Comparison of ENCODE assay signal across 8 cellular contexts in genomic region chr15:77187751-77188464, GRCh38.
DNase-seq lines count a peak whose midpoint lies in the region; ATAC-seq and TF ChIP-seq lines count a peak whose summit lies in the region.

No MANE protein-coding gene starts in this region.

- peak in 1 of 2 donors; percentile 28 for ATAC-seq in CD4-positive, CD25-positive, alpha-beta regulatory T cell (ENCODE audit: low read depth in 2 of 2)
- ATAC-seq in foreskin keratinocyte (peak; percentile 24), HG03460 (IDR thresholded peaks at IDR 0.05; ENCODE audit: unreplicated experiment) (no peak)

- no peaks in the 10 kb centered on the region for H3K9me3 ChIP-seq in CD4-positive, CD25-positive, alpha-beta regulatory T cell (ENCODE audit: control insufficient read depth in 2 of 2, low read length in 2 of 2)

- no peak overlapping the region for H3K27ac ChIP-seq in CD4-positive, CD25-positive, alpha-beta regulatory T cell (ENCODE audit: insufficient read depth, low read length, poor library complexity, severe bottlenecking)
- H3K27ac ChIP-seq in foreskin keratinocyte, result no peak overlapping the region

- H3K36me3 ChIP-seq in CD4-positive, CD25-positive, alpha-beta regulatory T cell (ENCODE audit: control insufficient read depth, insufficient read depth, low read length), result no peaks in the 10 kb centered on the region

- H3K27me3 Mint-ChIP-seq in CD4-positive, CD25-positive, alpha-beta regulatory T cell, result no peaks in the 10 kb centered on the region
- no peaks in the 10 kb centered on the region for H3K27me3 Mint-ChIP-seq in HFFc6 (ENCODE audit: insufficient read depth)
- no peaks in the 10 kb centered on the region for H3K27me3 Mint-ChIP-seq in T-helper 1 cell treated with Interleukin-12 subunit alpha and Interleukin-12 subunit beta and Interleukin-4 antibody, amounts not matched to agents 30 μg/mL and 1 μg/mL, for 36 hours (ENCODE audit: low read depth)

- H3K4me3 ChIP-seq in CD4-positive, CD25-positive, alpha-beta regulatory T cell (ENCODE audit: low read depth, low read length), result no peak overlapping the region

- peak overlapping the region in 2 of 3 donors; percentile 42 to 74 for H3K27ac Mint-ChIP-seq in CD4-positive, CD25-positive, alpha-beta regulatory T cell
- peak overlapping the region; percentile 83 for H3K27ac Mint-ChIP-seq in HFFc6
- peak overlapping the region; percentile 69 for H3K27ac Mint-ChIP-seq in T-helper 1 cell treated with Interleukin-12 subunit alpha and Interleukin-12 subunit beta and Interleukin-4 antibody, amounts not matched to agents 30 μg/mL and 1 μg/mL, for 36 hours

- no peaks in the 10 kb centered on the region for H3K9me3 Mint-ChIP-seq in CD4-positive, CD25-positive, alpha-beta regulatory T cell
- H3K9me3 Mint-ChIP-seq in HFFc6, result no peaks in the 10 kb centered on the region
- no peaks in the 10 kb centered on the region for H3K9me3 Mint-ChIP-seq in T-helper 1 cell treated with Interleukin-12 subunit alpha and Interleukin-12 subunit beta and Interleukin-4 antibody, amounts not matched to agents 30 μg/mL and 1 μg/mL, for 36 hours

- H3K36me3 Mint-ChIP-seq in CD4-positive, CD25-positive, alpha-beta regulatory T cell, result no peaks in the 10 kb centered on the region
- H3K36me3 Mint-ChIP-seq in HFFc6 (ENCODE audit: low read depth), result no peaks in the 10 kb centered on the region; the same call in 1 of the 2 replicates
- no peaks in the 10 kb centered on the region for H3K36me3 Mint-ChIP-seq in T-helper 1 cell treated with Interleukin-12 subunit alpha and Interleukin-12 subunit beta and Interleukin-4 antibody, amounts not matched to agents 30 μg/mL and 1 μg/mL, for 36 hours (ENCODE audit: low read depth)

- H3K4me3 Mint-ChIP-seq in CD4-positive, CD25-positive, alpha-beta regulatory T cell, result no peak overlapping the region
- peak overlapping the region; percentile 69 for H3K4me3 Mint-ChIP-seq in HFFc6
- H3K4me3 Mint-ChIP-seq in T-helper 1 cell treated with Interleukin-12 subunit alpha and Interleukin-12 subunit beta and Interleukin-4 antibody, amounts not matched to agents 30 μg/mL and 1 μg/mL, for 36 hours, result peak overlapping the region; percentile 30

- H3K4me1 ChIP-seq in CD4-positive, CD25-positive, alpha-beta regulatory T cell (ENCODE audit: control insufficient read depth, insufficient read depth, low read length, poor library complexity, severe bottlenecking), result peaks cover 5% of the 10 kb centered on the region
- no peaks in the 10 kb centered on the region for H3K4me1 ChIP-seq in foreskin keratinocyte

- no peaks in the 10 kb centered on the region for H3K27me3 ChIP-seq in CD4-positive, CD25-positive, alpha-beta regulatory T cell (ENCODE audit: control insufficient read depth, insufficient read depth, low read length)
- no peaks in the 10 kb centered on the region for H3K27me3 ChIP-seq in foreskin keratinocyte

- TF ChIP-seq CTCF in HFFc6 (IDR thresholded peaks at IDR 0.05) (no peak), foreskin keratinocyte (conservative IDR thresholded peaks at IDR 0.05) (no peak)

- DNase-seq in CD4-positive, CD25-positive, alpha-beta regulatory T cell, result peak in 1 of 3 donors; percentile 32
- peak; percentile 40 for DNase-seq in HFFc6
- DNase-seq in foreskin keratinocyte, result peak in 1 of 2 donors; percentile 33
- DNase-seq in retina, result peak; percentile 13
- DNase-seq in NCI-H1092 (lab: John Stamatoyannopoulos, UW), result no peak
- no peak for DNase-seq in middle frontal gyrus (ENCODE audit: extremely low spot score, low spot score)

- peaks cover 4 to 18% (median 9%) of the 10 kb centered on the region in 4 donors for H3K4me1 Mint-ChIP-seq in CD4-positive, CD25-positive, alpha-beta regulatory T cell
- peaks cover 54% of the 10 kb centered on the region for H3K4me1 Mint-ChIP-seq in HFFc6 (ENCODE audit: low read depth)
- peaks cover 33% of the 10 kb centered on the region for H3K4me1 Mint-ChIP-seq in T-helper 1 cell treated with Interleukin-12 subunit alpha and Interleukin-12 subunit beta and Interleukin-4 antibody, amounts not matched to agents 30 μg/mL and 1 μg/mL, for 36 hours (ENCODE audit: low read depth)

Comparison
In these comparisons a context has a peak if more than half of its experiments do, and no peak if none do; other contexts are left out.
1. DNase-seq: peak in HFFc6 (single experiment) and retina (single experiment); none in NCI-H1092 (single experiment) and middle frontal gyrus (single experiment).
2. H3K4me3 Mint-ChIP-seq: peak in HFFc6 (single experiment) and T-helper 1 cell treated with Interleukin-12 subunit alpha and Interleukin-12 subunit beta and Interleukin-4 antibody, amounts not matched to agents 30 μg/mL and 1 μg/mL, for 36 hours (single experiment); none in CD4-positive, CD25-positive, alpha-beta regulatory T cell (0 of 4).
3. Peak in every context shown above with its lines, with median percentiles within 50 percentile points of each other: H3K27ac Mint-ChIP-seq.